In genomic region chr17:49002766-49003165, GRCh38 we compare ENCODE assay signal across 1 cellular context.
TF ChIP-seq lines count a peak whose summit lies in the region.

No MANE protein-coding gene starts in this region.

TF ChIP-seq in endothelial cell of umbilical vein, 7 proteins besides CTCF, POLR2A, EP300 and RAD21:
- TF ChIP-seq FOS (IDR thresholded peaks at IDR 0.05; ENCODE audit: borderline replicate concordance, insufficient read depth, low read length) (no peak), EZH2 (IDR thresholded peaks at IDR 0.05; ENCODE audit: borderline replicate concordance, low read depth, low read length, severe bottlenecking) (no peak), MYC (IDR thresholded peaks at IDR 0.05; ENCODE audit: low read depth, low read length) (no peak), POLR2AphosphoS5 (IDR thresholded peaks at IDR 0.05; ENCODE audit: insufficient read depth, low read depth, low read length) (no peak), JUN (IDR thresholded peaks at IDR 0.05; ENCODE audit: borderline replicate concordance, insufficient read depth, insufficient read length, low read depth) (no peak), GATA2 (IDR thresholded peaks at IDR 0.05; ENCODE audit: insufficient read depth, insufficient read length, low read depth, low read length) (no peak), MAX (IDR thresholded peaks at IDR 0.05; ENCODE audit: insufficient read depth, insufficient read length) (no peak)
